In genomic region chr10:70478191-70479160, GRCh38 we compare ENCODE assay signal across 8 cellular contexts. TPM values are rescaled to one million over a fixed set of nuclear protein-coding genes. Genes with fewer than 3 reads are reported as not detected.
DNase-seq lines count a peak whose midpoint lies in the region; TF ChIP-seq lines count a peak whose summit lies in the region.

PALD1 (plus strand) TSS chr10:70478767; CDS start chr10:70525952, 47,185 bp downstream.

- no peaks in the 10 kb centered on the region for H3K9me3 ChIP-seq in liver (ENCODE audit: control insufficient read depth in 4 of 4, low read length in 3 of 4)

- peak in 1 of 2 donors; percentile 9 for TF ChIP-seq RAD21 in liver (IDR thresholded peaks at IDR 0.05)

- H3K4me1 ChIP-seq in liver (ENCODE audit: control insufficient read depth in 4 of 4, insufficient read depth in 4 of 4, low read length in 3 of 4): peaks cover 0 to 28% (median 4%) of the 10 kb centered on the region in 4 donors

- 3% methylated on average over 110 of the region's 110 CpGs for WGBS in liver

- no peaks in the 10 kb centered on the region for H3K27me3 ChIP-seq in liver (ENCODE audit: control insufficient read depth in 4 of 4, insufficient read depth in 4 of 4, low read length in 3 of 4)

- peak within 1 kb of the TSS; percentile 25 to 58 for H3K27ac ChIP-seq in liver (ENCODE audit: low read depth in 1 of 2, low read length in 2 of 2)

- DNase-seq in GF-D8 (lab: John Stamatoyannopoulos, UW) (peak; percentile 64), KG1 (lab: John Stamatoyannopoulos, UW) (peak; percentile 67), choroid plexus epithelial cell (ENCODE audit: low read depth) (peak; percentile 12), NCI-H1048 (lab: John Stamatoyannopoulos, UW) (no peak)
- DNase-seq in stimulated activated CD4-positive, alpha-beta T cell treated with anti-CD3 and anti-CD28 coated beads, Interleukin-4, amount 100 ng/mL, for 48 hours (ENCODE audit: low read depth in 2 of 2): peak; percentile 34 to 45
- DNase-seq in NK-92 treated with Interleukin-12 subunit alpha and Interleukin-12 subunit beta, amount 100 ng/mL, for 24 hours (lab: John Stamatoyannopoulos, UW): no peak

- no peak within 1 kb of the TSS for H3K9ac ChIP-seq in liver (ENCODE audit: low read depth in 1 of 2, low read length in 2 of 2)

- H3K36me3 ChIP-seq in liver (ENCODE audit: control insufficient read depth in 4 of 4, insufficient read depth in 3 of 4, low read depth in 1 of 4, low read length in 3 of 4): no peaks in the 10 kb centered on the region

- H3K4me3 ChIP-seq in WI38 (ENCODE audit: low read depth, low read length) (peak within 1 kb of the TSS; percentile 35), choroid plexus epithelial cell (ENCODE audit: low read depth, low read length) (peak within 1 kb of the TSS; percentile 47), liver (ENCODE audit: low read depth in 1 of 3, low read length in 3 of 3) (peak within 1 kb of the TSS in 2 of 3 donors; percentile 51 to 52)

- no peak for TF ChIP-seq CTCF in WI38 (IDR thresholded peaks at IDR 0.05; ENCODE audit: low read depth, low read length)
- peak; percentile 8 for TF ChIP-seq CTCF in choroid plexus epithelial cell (conservative IDR thresholded peaks at IDR 0.05; ENCODE audit: low read depth, low read length)
- peak; percentile 15 for TF ChIP-seq CTCF in liver (IDR thresholded peaks at IDR 0.05; ENCODE audit: low read depth, low read length, missing input control)

TF ChIP-seq in liver, 16 proteins besides CTCF, POLR2A, EP300 and RAD21:
- TF ChIP-seq MAX (IDR thresholded peaks at IDR 0.05) (no peak), JUND (IDR thresholded peaks at IDR 0.05) (no peak), NR2F2 (IDR thresholded peaks at IDR 0.05) (no peak), FOXA1 (IDR thresholded peaks at IDR 0.05) (no peak), GABPA (IDR thresholded peaks at IDR 0.05 in 1 of 2, conservative IDR thresholded peaks at IDR 0.05 in 1 of 2) (no peak), HNF4A (conservative IDR thresholded peaks at IDR 0.05) (no peak), TAF1 (conservative IDR thresholded peaks at IDR 0.05) (no peak), REST (IDR thresholded peaks at IDR 0.05) (no peak), ZBTB33 (IDR thresholded peaks at IDR 0.05) (no peak), FOXA2 (IDR thresholded peaks at IDR 0.05) (no peak), RXRA (IDR thresholded peaks at IDR 0.05) (no peak), SP1 (IDR thresholded peaks at IDR 0.05) (no peak), EGR1 (IDR thresholded peaks at IDR 0.05; ENCODE audit: low read depth in 2 of 2) (no peak)

RNA-seq across cellular contexts. Expression of gene PALD1, which starts in this region (rescaled TPM):
- total RNA-seq in liver: 1 to 10 TPM; 1.7 to 4.2 TPM
- 1 to 10 TPM in 1 of 2 donors, under 1 TPM in 1; 0.72 to 1.1 TPM for polyA plus RNA-seq in liver

Comparison
In these comparisons a context has a peak if more than half of its experiments do, and no peak if none do; other contexts are left out.
1. DNase-seq: peak in GF-D8 (single experiment), KG1 (single experiment), choroid plexus epithelial cell (single experiment) and stimulated activated CD4-positive, alpha-beta T cell treated with anti-CD3 and anti-CD28 coated beads, Interleukin-4, amount 100 ng/mL, for 48 hours (2 of 2); none in NK-92 treated with Interleukin-12 subunit alpha and Interleukin-12 subunit beta, amount 100 ng/mL, for 24 hours (single experiment) and NCI-H1048 (single experiment).
2. Peak in every context shown above with its lines, with median percentiles within 50 percentile points of each other: H3K4me3 ChIP-seq.